Comparison of ENCODE assay signal across 10 cellular contexts in the genomic region with DNA sequence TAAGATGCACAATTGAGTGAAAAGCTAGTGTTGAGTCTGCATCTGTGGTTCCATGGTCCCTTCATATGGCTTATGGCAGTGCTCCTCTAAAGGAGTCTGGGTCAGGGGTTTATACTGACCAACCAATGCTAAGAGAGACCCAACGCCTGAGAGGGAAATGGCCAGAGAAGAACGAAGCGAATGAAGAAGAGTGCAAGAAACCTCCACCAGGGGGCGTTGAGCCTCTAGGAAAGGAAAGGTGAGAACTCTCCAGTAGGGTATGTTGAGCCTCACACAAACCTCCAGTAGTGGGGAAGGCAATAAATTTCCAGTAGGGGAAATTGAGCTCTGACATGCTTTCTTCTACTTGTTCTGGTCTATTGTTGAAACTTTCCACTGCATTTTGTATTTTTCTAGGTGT.
DNase-seq lines count a peak whose midpoint lies in the region; TF ChIP-seq lines count a peak whose summit lies in the region.
"Had no signal": no experiment of that assay in that cellular context is flagged by ENCODE, and none has a peak within 500 bp of the region (broad histone marks: within the 10 kb centered on the region; RNA-seq: fewer than 3 reads in every experiment).

No MANE protein-coding gene starts in this region.

- H3K4me3 ChIP-seq in GM12875 (ENCODE audit: low read depth, low read length) (no peak overlapping the region), SJCRH30 (no peak overlapping the region), hepatocyte (no peak overlapping the region)

- no peaks in the 10 kb centered on the region for H3K4me1 ChIP-seq in SJCRH30
- H3K4me1 ChIP-seq in hepatocyte (ENCODE audit: insufficient read depth): no peaks in the 10 kb centered on the region

- peak; percentile 14 for DNase-seq in Caki2 (ENCODE audit: low read depth)
- DNase-seq in SJCRH30: peak; percentile 32 to 68
- peak; percentile 80 for DNase-seq in hepatocyte (ENCODE audit: low spot score)
- DNase-seq in medulla oblongata (ENCODE audit: extremely low spot score): no peak
- DNase-seq in NCI-H1105 treated with DMSO at 0.1 percent for 48 hours (lab: John Stamatoyannopoulos, UW): no peak
- DNase-seq in activated T-helper 1 cell treated with anti-CD3 and anti-CD28 coated beads, Interleukin-12 subunit alpha, Interleukin-12 subunit beta, Interleukin-2, Interleukin-4 antibody, amounts not matched to agents 30 ng/mL and 10 ng/mL and 1 ng/mL, durations not matched to agents 14 hours and 24 hours and 36 hours (ENCODE audit: low spot score): no peak
- DNase-seq: effector CD8-positive, alpha-beta T cell; midbrain; NCI-H524 had no signal

- no peaks in the 10 kb centered on the region for H4K20me1 ChIP-seq in hepatocyte (ENCODE audit: insufficient read depth, poor library complexity, severe bottlenecking)

- TF ChIP-seq CTCF in GM12875 (IDR thresholded peaks at IDR 0.05; ENCODE audit: borderline replicate concordance, insufficient read depth, low read depth, low read length) (peak; percentile 30; the same call in 1 of the 2 replicates), hepatocyte (IDR thresholded peaks at IDR 0.05; ENCODE audit: poor library complexity) (peak; percentile 60)

- no peaks in the 10 kb centered on the region for H3K27me3 Mint-ChIP-seq in activated T-helper 1 cell treated with anti-CD3 and anti-CD28 coated beads, Interleukin-12 subunit alpha, Interleukin-12 subunit beta, Interleukin-2, Interleukin-4 antibody, amounts not matched to agents 30 ng/mL and 10 ng/mL and 1 ng/mL, durations not matched to agents 14 hours and 24 hours and 36 hours (ENCODE audit: insufficient read depth)

- no peaks in the 10 kb centered on the region for H3K79me2 ChIP-seq in hepatocyte

- no peaks in the 10 kb centered on the region for H3K4me1 Mint-ChIP-seq in activated T-helper 1 cell treated with anti-CD3 and anti-CD28 coated beads, Interleukin-12 subunit alpha, Interleukin-12 subunit beta, Interleukin-2, Interleukin-4 antibody, amounts not matched to agents 30 ng/mL and 10 ng/mL and 1 ng/mL, durations not matched to agents 14 hours and 24 hours and 36 hours (ENCODE audit: low read depth)

- 33% methylated on average over 4 of the region's 4 CpGs for WGBS in hepatocyte (ENCODE audit: low lambda C conversion rate, missing lambda C conversion rate)

- H3K27ac ChIP-seq in SJCRH30: no peak overlapping the region
- no peak overlapping the region for H3K27ac ChIP-seq in hepatocyte

- H3K9me2 ChIP-seq in hepatocyte (replicated peaks; ENCODE audit: insufficient read depth): no peaks in the 10 kb centered on the region

- H3K4me2 ChIP-seq in hepatocyte: no peak overlapping the region

- peaks cover 23% of the 10 kb centered on the region for H3K9me3 Mint-ChIP-seq in activated T-helper 1 cell treated with anti-CD3 and anti-CD28 coated beads, Interleukin-12 subunit alpha, Interleukin-12 subunit beta, Interleukin-2, Interleukin-4 antibody, amounts not matched to agents 30 ng/mL and 10 ng/mL and 1 ng/mL, durations not matched to agents 14 hours and 24 hours and 36 hours

- no peak overlapping the region for H2AFZ ChIP-seq in hepatocyte

- intact Hi-C loops in activated T-helper 1 cell treated with anti-CD3 and anti-CD28 coated beads, Interleukin-12 subunit alpha, Interleukin-12 subunit beta, Interleukin-2, Interleukin-4 antibody, amounts not matched to agents 30 ng/mL and 10 ng/mL and 1 ng/mL, durations not matched to agents 14 hours and 24 hours and 36 hours (cut with micrococcal nuclease): no loop called here

- H3K36me3 ChIP-seq in SJCRH30: no peaks in the 10 kb centered on the region
- H3K36me3 ChIP-seq in hepatocyte (replicated peaks; ENCODE audit: insufficient read depth, low read depth): no peaks in the 10 kb centered on the region

- H3K36me3 Mint-ChIP-seq in activated T-helper 1 cell treated with anti-CD3 and anti-CD28 coated beads, Interleukin-12 subunit alpha, Interleukin-12 subunit beta, Interleukin-2, Interleukin-4 antibody, amounts not matched to agents 30 ng/mL and 10 ng/mL and 1 ng/mL, durations not matched to agents 14 hours and 24 hours and 36 hours (ENCODE audit: low read depth): no peaks in the 10 kb centered on the region

- H3K27ac Mint-ChIP-seq in activated T-helper 1 cell treated with anti-CD3 and anti-CD28 coated beads, Interleukin-12 subunit alpha, Interleukin-12 subunit beta, Interleukin-2, Interleukin-4 antibody, amounts not matched to agents 30 ng/mL and 10 ng/mL and 1 ng/mL, durations not matched to agents 14 hours and 24 hours and 36 hours: no peak overlapping the region

- H3K27me3 ChIP-seq in SJCRH30: no peaks in the 10 kb centered on the region
- no peaks in the 10 kb centered on the region for H3K27me3 ChIP-seq in hepatocyte

- no peaks in the 10 kb centered on the region for H3K9me3 ChIP-seq in SJCRH30 (replicated peaks)
- H3K9me3 ChIP-seq in hepatocyte (ENCODE audit: low read depth): no peaks in the 10 kb centered on the region

- in situ Hi-C loops in Caki2 (cut with HindIII; ENCODE audit: low pct_unique_long_range_greater_than_20kb, low sequenced_read_pairs): no loop called here

- no peak overlapping the region for H3K4me3 Mint-ChIP-seq in activated T-helper 1 cell treated with anti-CD3 and anti-CD28 coated beads, Interleukin-12 subunit alpha, Interleukin-12 subunit beta, Interleukin-2, Interleukin-4 antibody, amounts not matched to agents 30 ng/mL and 10 ng/mL and 1 ng/mL, durations not matched to agents 14 hours and 24 hours and 36 hours

Comparison
In these comparisons a context has a peak if more than half of its experiments do, and no peak if none do; other contexts are left out.
1. DNase-seq: peak in Caki2 (single experiment), SJCRH30 (2 of 2) and hepatocyte (single experiment); none in medulla oblongata (single experiment), NCI-H1105 treated with DMSO at 0.1 percent for 48 hours (single experiment) and activated T-helper 1 cell treated with anti-CD3 and anti-CD28 coated beads, Interleukin-12 subunit alpha, Interleukin-12 subunit beta, Interleukin-2, Interleukin-4 antibody, amounts not matched to agents 30 ng/mL and 10 ng/mL and 1 ng/mL, durations not matched to agents 14 hours and 24 hours and 36 hours (single experiment).